22 cellular contexts compared by ENCODE assay signal in the genomic region with DNA sequence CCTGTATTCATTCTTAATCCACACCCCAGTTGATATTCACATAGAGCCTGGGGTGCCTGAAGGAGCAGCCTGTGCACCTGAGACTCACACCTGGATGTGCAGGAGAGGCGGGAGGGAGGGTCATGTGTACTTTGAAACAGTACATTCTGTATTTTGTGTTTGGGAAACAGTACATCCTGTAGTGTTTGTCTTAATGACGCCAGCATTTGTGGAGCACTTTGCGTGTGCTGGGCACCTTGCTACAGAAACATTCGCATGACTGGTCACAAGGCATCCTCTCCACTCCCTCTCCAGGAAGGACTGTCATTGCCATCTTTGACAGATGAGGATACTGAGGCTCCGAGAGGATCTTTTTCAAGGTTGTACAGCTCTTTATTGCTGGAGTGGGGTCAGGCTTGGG.
A peak's percentile ranks its signal among the peaks of the same experiment; 100 is the strongest.
DNase-seq lines count a peak whose midpoint lies in the region; ATAC-seq, FAIRE-seq and TF ChIP-seq lines count a peak whose summit lies in the region.
"Had no signal": no experiment of that assay in that cellular context is flagged by ENCODE, and none has a peak within 500 bp of the region (broad histone marks: within the 10 kb centered on the region; RNA-seq: fewer than 3 reads in every experiment).

No MANE protein-coding gene starts in this region.

- no peak overlapping the region for H3K9ac ChIP-seq in kidney (ENCODE audit: low read length in 2 of 2)
- H3K9ac ChIP-seq in neural progenitor cell: no peak overlapping the region
- H3K9ac ChIP-seq: SK-N-SH had no signal

- no peak overlapping the region for H3K4me3 Mint-ChIP-seq in neural progenitor cell
- H3K4me3 Mint-ChIP-seq: activated CD4-positive, alpha-beta T cell treated with anti-CD3 and anti-CD28 coated beads, Interleukin-2, amount 10 ng/mL, durations not matched to agents 24 days and 14 days; dendritic cell treated with granulocyte-macrophage colony-stimulating factor and Interleukin-4, amounts not matched to agents 40 ng/mL and 50 ng/mL, for 4 days had no signal

- no peak overlapping the region for H3K4me2 ChIP-seq in neural progenitor cell
- H3K4me2 ChIP-seq: SK-N-SH, smooth muscle cell had no signal

- no peak overlapping the region for H3K4me3 ChIP-seq in kidney (ENCODE audit: low read length in 2 of 2)
- H3K4me3 ChIP-seq in gastrocnemius medialis: no peak overlapping the region
- H3K4me3 ChIP-seq in neural progenitor cell: no peak overlapping the region
- H3K4me3 ChIP-seq: ovary, smooth muscle cell had no signal

- H3K27me3 ChIP-seq in gastrocnemius medialis (no peaks in the 10 kb centered on the region), neural progenitor cell (peaks cover under 1% of the 10 kb centered on the region)
- H3K27me3 ChIP-seq: ovary had no signal

- H2AFZ ChIP-seq in neural progenitor cell (replicated peaks): no peak overlapping the region

- no peak for TF ChIP-seq CTCF in kidney (IDR thresholded peaks at IDR 0.05; ENCODE audit: borderline replicate concordance, extremely low read depth, insufficient read depth)
- no peak for TF ChIP-seq CTCF in gastrocnemius medialis (IDR thresholded peaks at IDR 0.05 in 4 of 5, conservative IDR thresholded peaks at IDR 0.05 in 1 of 5)
- TF ChIP-seq CTCF in neural progenitor cell (IDR thresholded peaks at IDR 0.05): no peak
- TF ChIP-seq CTCF in D721Med (IDR thresholded peaks at IDR 0.05; ENCODE audit: insufficient read depth, missing control alignments): no peak

- H3K4me1 ChIP-seq in kidney (ENCODE audit: control insufficient read depth in 1 of 2, insufficient read depth in 1 of 2, low read depth in 1 of 2, low read length in 2 of 2) (peaks cover 0 to 12% of the 10 kb centered on the region in 2 donors), gastrocnemius medialis (peaks cover 30 to 40% of the 10 kb centered on the region in 2 donors), neural progenitor cell (peaks cover 15% of the 10 kb centered on the region)

- H3K4me1 Mint-ChIP-seq in neural progenitor cell: peaks cover 24% of the 10 kb centered on the region
- H3K4me1 Mint-ChIP-seq: activated CD4-positive, alpha-beta T cell treated with anti-CD3 and anti-CD28 coated beads, Interleukin-2, amount 10 ng/mL, durations not matched to agents 24 days and 14 days had no signal

- in situ Hi-C loops in gastrocnemius medialis (cut with MboI; ENCODE audit: low sequenced_read_pairs in 4 of 4): no loop called here

- peak in 2 of 3 experiments; percentile 6 to 69 for DNase-seq in NCI-H1417 (lab: John Stamatoyannopoulos, UW)
- no peak for DNase-seq in NCI-H1417 treated with DMSO at 0.1 percent for 48 hours (lab: John Stamatoyannopoulos, UW)
- DNase-seq in NCI-H345 (lab: John Stamatoyannopoulos, UW): peak; percentile 63
- DNase-seq in kidney: no peak
- no peak for DNase-seq in gastrocnemius medialis
- DNase-seq in neural progenitor cell (ENCODE audit: low spot score): no peak
- no peak for DNase-seq in NCI-H1048 (lab: John Stamatoyannopoulos, UW)
- no peak for DNase-seq in D721Med (ENCODE audit: insufficient read length, low spot score)
- DNase-seq: 8988T; activated CD4-positive, alpha-beta T cell treated with anti-CD3 and anti-CD28 coated beads, Interleukin-2, amount 10 ng/mL, durations not matched to agents 24 days and 14 days; activated naive CD4-positive, alpha-beta T cell treated with anti-CD3 and anti-CD28 coated beads, Interleukin-2, amount 50 U/mL, for 16 hours; activated T-cell treated with anti-CD3 and anti-CD28 coated beads for 4 hours; C1 segment of cervical spinal cord; KBM-7; NCI-H1105 treated with DMSO at 0.1 percent for 48 hours; NCI-H226; OCI-M1; ovary; SK-N-SH had no signal

- H3K27ac Mint-ChIP-seq in neural progenitor cell: no peak overlapping the region
- H3K27ac Mint-ChIP-seq: activated CD4-positive, alpha-beta T cell treated with anti-CD3 and anti-CD28 coated beads, Interleukin-2, amount 10 ng/mL, durations not matched to agents 24 days and 14 days; dendritic cell treated with granulocyte-macrophage colony-stimulating factor and Interleukin-4, amounts not matched to agents 40 ng/mL and 50 ng/mL, for 4 days had no signal

- H3K79me2 ChIP-seq in neural progenitor cell (ENCODE audit: low read depth): no peaks in the 10 kb centered on the region

- peaks cover 2% of the 10 kb centered on the region for H3K9me3 Mint-ChIP-seq in neural progenitor cell
- H3K9me3 Mint-ChIP-seq: activated CD4-positive, alpha-beta T cell treated with anti-CD3 and anti-CD28 coated beads, Interleukin-2, amount 10 ng/mL, durations not matched to agents 24 days and 14 days; dendritic cell treated with granulocyte-macrophage colony-stimulating factor and Interleukin-4, amounts not matched to agents 40 ng/mL and 50 ng/mL, for 4 days had no signal

- no peaks in the 10 kb centered on the region for H3K36me3 ChIP-seq in kidney (ENCODE audit: control insufficient read depth in 1 of 2, insufficient read depth in 2 of 2, low read length in 2 of 2)
- H3K36me3 ChIP-seq in gastrocnemius medialis: no peaks in the 10 kb centered on the region
- no peaks in the 10 kb centered on the region for H3K36me3 ChIP-seq in neural progenitor cell
- H3K36me3 ChIP-seq: ovary had no signal

- peaks cover 5% of the 10 kb centered on the region for H3F3A ChIP-seq in neural progenitor cell (ENCODE audit: low read depth)

- peaks cover 2% of the 10 kb centered on the region for H3K27me3 Mint-ChIP-seq in neural progenitor cell (ENCODE audit: insufficient read depth, low read depth)
- H3K27me3 Mint-ChIP-seq: activated CD4-positive, alpha-beta T cell treated with anti-CD3 and anti-CD28 coated beads, Interleukin-2, amount 10 ng/mL, durations not matched to agents 24 days and 14 days had no signal

- no peak for TF ChIP-seq POLR2A in gastrocnemius medialis (IDR thresholded peaks at IDR 0.05)

- FAIRE-seq in kidney (lab: Jason Lieb, UNC) (no peak), D721Med (lab: Jason Lieb, UNC) (no peak)

- intact Hi-C loops in kidney (cut with DNase I) (no loop called here), gastrocnemius medialis (cut with DNase I; ENCODE audit: low total_unique reads) (no loop called here)

- ATAC-seq in gastrocnemius medialis: no peak

- H3K36me3 Mint-ChIP-seq in neural progenitor cell: no peaks in the 10 kb centered on the region

- no peaks in the 10 kb centered on the region for H4K20me1 ChIP-seq in neural progenitor cell (ENCODE audit: low read depth)

- no peaks in the 10 kb centered on the region for H3K9me3 ChIP-seq in kidney (ENCODE audit: control insufficient read depth in 1 of 2, low read length in 2 of 2)
- no peaks in the 10 kb centered on the region for H3K9me3 ChIP-seq in gastrocnemius medialis
- H3K9me3 ChIP-seq in neural progenitor cell (ENCODE audit: low read depth): no peaks in the 10 kb centered on the region
- H3K9me3 ChIP-seq: ovary, SK-N-SH had no signal

- H3K27ac ChIP-seq in kidney (ENCODE audit: low read depth in 2 of 2, low read length in 2 of 2) (peak overlapping the region; percentile 3 to 76), gastrocnemius medialis (peak overlapping the region; percentile 95 to 99 (median 98)), neural progenitor cell (no peak overlapping the region)
- H3K27ac ChIP-seq: HL-60, ovary had no signal

Comparison
In these comparisons a context has a peak if more than half of its experiments do, and no peak if none do; other contexts are left out.
1. DNase-seq: peak in NCI-H1417 (2 of 3) and NCI-H345 (single experiment); none in NCI-H1417 treated with DMSO at 0.1 percent for 48 hours (single experiment), kidney (single experiment), gastrocnemius medialis (0 of 2), neural progenitor cell (single experiment), NCI-H1048 (single experiment) and D721Med (single experiment).